Comparison of ENCODE assay signal across 8 cellular contexts in the genomic region with DNA sequence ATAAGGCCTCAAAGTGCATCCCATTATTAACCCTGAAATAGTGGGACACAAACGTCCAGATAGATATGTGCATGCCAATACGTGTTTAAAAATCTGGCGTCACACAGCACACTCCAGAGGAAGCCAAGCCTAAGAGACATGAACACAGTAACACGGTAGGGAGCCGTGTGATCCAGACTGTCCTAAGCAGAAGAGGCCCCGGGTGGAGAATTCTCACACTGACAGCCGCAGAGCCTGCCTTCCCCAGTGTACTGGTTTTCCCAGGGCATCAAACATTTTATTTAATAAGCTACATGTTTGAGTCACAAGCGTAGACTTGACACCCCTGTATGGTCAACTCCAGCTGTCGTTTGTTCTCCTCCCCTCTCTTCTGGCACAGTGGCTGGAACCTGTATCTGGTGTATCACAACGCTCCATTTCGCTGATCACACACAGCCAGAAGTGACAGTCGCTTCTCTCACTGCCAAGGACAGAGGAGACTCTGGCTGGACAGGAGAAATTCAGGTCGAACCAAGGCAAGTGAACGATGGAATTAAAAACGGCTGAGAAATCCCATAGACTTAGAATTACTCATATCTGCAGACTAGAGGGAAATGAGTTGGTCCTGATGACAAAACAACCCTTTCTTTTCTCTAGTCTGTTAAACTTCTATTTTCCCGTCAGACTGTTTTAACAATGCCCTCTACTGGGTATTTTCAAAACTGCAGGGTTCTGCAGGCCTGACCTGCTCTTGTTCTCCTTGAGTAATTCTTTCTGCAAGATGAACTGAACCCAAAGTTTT.
A peak's percentile ranks its signal among the peaks of the same experiment; 100 is the strongest.
DNase-seq lines count a peak whose midpoint lies in the region; ATAC-seq and TF ChIP-seq lines count a peak whose summit lies in the region.

No MANE protein-coding gene starts in this region.

- H3K27ac ChIP-seq in sigmoid colon, result no peak overlapping the region

- no peaks in the 10 kb centered on the region for H3K36me3 Mint-ChIP-seq in natural killer cell
- no peaks in the 10 kb centered on the region for H3K36me3 Mint-ChIP-seq in natural killer cell treated with Interleukin-12 subunit alpha and Interleukin-12 subunit beta and Interleukin-15 and Interleukin-18, amount 100 ng/mL, for 72 hours
- no peaks in the 10 kb centered on the region for H3K36me3 Mint-ChIP-seq in activated CD8-positive, alpha-beta T cell treated with anti-CD3 and anti-CD28 coated beads, Interleukin-2, amount 10 ng/mL, durations not matched to agents 7 days and 5 days (ENCODE audit: low read depth)

- peaks cover 0 to 4% (median 0%) of the 10 kb centered on the region in 4 donors for H3K9me3 ChIP-seq in sigmoid colon

- H3K27ac Mint-ChIP-seq in natural killer cell, result no peak overlapping the region
- no peak overlapping the region for H3K27ac Mint-ChIP-seq in natural killer cell treated with Interleukin-12 subunit alpha and Interleukin-12 subunit beta and Interleukin-15 and Interleukin-18, amount 100 ng/mL, for 72 hours
- no peak overlapping the region for H3K27ac Mint-ChIP-seq in activated CD8-positive, alpha-beta T cell treated with anti-CD3 and anti-CD28 coated beads, Interleukin-2, amount 10 ng/mL, durations not matched to agents 7 days and 5 days

- peaks cover 9 to 23% of the 10 kb centered on the region in 2 donors for H3K27me3 Mint-ChIP-seq in natural killer cell (ENCODE audit: low read depth in 2 of 2)
- H3K27me3 Mint-ChIP-seq in natural killer cell treated with Interleukin-12 subunit alpha and Interleukin-12 subunit beta and Interleukin-15 and Interleukin-18, amount 100 ng/mL, for 72 hours, result peaks cover 17 to 29% of the 10 kb centered on the region in 2 donors
- H3K27me3 Mint-ChIP-seq in activated CD8-positive, alpha-beta T cell treated with anti-CD3 and anti-CD28 coated beads, Interleukin-2, amount 10 ng/mL, durations not matched to agents 7 days and 5 days (ENCODE audit: low read depth), result peaks cover 42% of the 10 kb centered on the region

- DNase-seq in natural killer cell, result no peak
- DNase-seq in natural killer cell treated with Interleukin-12 subunit alpha and Interleukin-12 subunit beta and Interleukin-15 and Interleukin-18, amount 100 ng/mL, for 72 hours (ENCODE audit: low spot score), result no peak
- DNase-seq in activated CD8-positive, alpha-beta T cell treated with anti-CD3 and anti-CD28 coated beads, Interleukin-2, amount 10 ng/mL, durations not matched to agents 7 days and 5 days, result peak; percentile 35
- DNase-seq in left ventricle myocardium superior, result no peak
- DNase-seq in sigmoid colon, result no peak

- ATAC-seq in natural killer cell (peak in 1 of 3 donors; percentile 39), left ventricle myocardium superior (peak; percentile 86), HG03039 (IDR thresholded peaks at IDR 0.05; ENCODE audit: unreplicated experiment) (no peak), HG03520 (IDR thresholded peaks at IDR 0.05; ENCODE audit: unreplicated experiment) (no peak)
- ATAC-seq in natural killer cell treated with Interleukin-12 subunit alpha and Interleukin-12 subunit beta and Interleukin-15 and Interleukin-18, amount 100 ng/mL, for 72 hours, result no peak
- no peak for ATAC-seq in activated CD8-positive, alpha-beta T cell treated with anti-CD3 and anti-CD28 coated beads, Interleukin-2, amount 10 ng/mL, durations not matched to agents 7 days and 5 days

- POLR2A ChIA-PET in activated CD8-positive, alpha-beta T cell treated with anti-CD3 and anti-CD28 coated beads, Interleukin-2, amount 10 ng/mL, durations not matched to agents 7 days and 5 days (lab: Charles Lee), result no interaction called here

- H3K27me3 ChIP-seq in sigmoid colon, result no peaks in the 10 kb centered on the region

- no peaks in the 10 kb centered on the region for H3K4me1 ChIP-seq in sigmoid colon

- no peak for TF ChIP-seq EP300 in sigmoid colon (IDR thresholded peaks at IDR 0.05)

- TF ChIP-seq CTCF in natural killer cell (IDR thresholded peaks at IDR 0.05) (peak; percentile 51), LNCAP (IDR thresholded peaks at IDR 0.05) (peak; percentile 91), sigmoid colon (IDR thresholded peaks at IDR 0.05) (peak in 3 of 4 experiments; percentile 24 to 60 (median 50))

- no peaks in the 10 kb centered on the region for H3K4me1 Mint-ChIP-seq in natural killer cell
- H3K4me1 Mint-ChIP-seq in natural killer cell treated with Interleukin-12 subunit alpha and Interleukin-12 subunit beta and Interleukin-15 and Interleukin-18, amount 100 ng/mL, for 72 hours (ENCODE audit: low read depth in 2 of 2), result no peaks in the 10 kb centered on the region
- H3K4me1 Mint-ChIP-seq in activated CD8-positive, alpha-beta T cell treated with anti-CD3 and anti-CD28 coated beads, Interleukin-2, amount 10 ng/mL, durations not matched to agents 7 days and 5 days (ENCODE audit: low read depth), result no peaks in the 10 kb centered on the region

- no peak for TF ChIP-seq POLR2A in sigmoid colon (IDR thresholded peaks at IDR 0.05)

- no peak overlapping the region for H3K4me3 ChIP-seq in sigmoid colon

- CTCF ChIA-PET in activated CD8-positive, alpha-beta T cell treated with anti-CD3 and anti-CD28 coated beads, Interleukin-2, amount 10 ng/mL, durations not matched to agents 7 days and 5 days (lab: Charles Lee), result interaction anchor here (0.7 to 0.9 kb wide), 3 partner anchors 30 to 269 kb away, joined by 3 to 4 read pairs (median 3); no protein-coding TSS in a partner anchor

- no peaks in the 10 kb centered on the region for H3K36me3 ChIP-seq in sigmoid colon

- intact Hi-C loops in natural killer cell (cut with micrococcal nuclease), result loop anchor here (5.0 kb wide), 1 partner anchor 270 kb away; no protein-coding TSS in a partner anchor
- intact Hi-C loops in left ventricle myocardium superior (cut with micrococcal nuclease), result loop anchor here (5.0 kb wide), 1 partner anchor 360 kb away; a partner anchor contains a TSS
- intact Hi-C loops in sigmoid colon (cut with DNase I), result loop anchor here (5.0 kb wide), 2 partner anchors 130 to 360 kb away; a partner anchor contains a TSS

- H3K4me3 Mint-ChIP-seq in natural killer cell, result no peak overlapping the region
- H3K4me3 Mint-ChIP-seq in natural killer cell treated with Interleukin-12 subunit alpha and Interleukin-12 subunit beta and Interleukin-15 and Interleukin-18, amount 100 ng/mL, for 72 hours, result no peak overlapping the region
- no peak overlapping the region for H3K4me3 Mint-ChIP-seq in activated CD8-positive, alpha-beta T cell treated with anti-CD3 and anti-CD28 coated beads, Interleukin-2, amount 10 ng/mL, durations not matched to agents 7 days and 5 days

- 67 to 70% methylated on average over 16 of the region's 16 CpGs for WGBS in sigmoid colon, 2 donors

- no peaks in the 10 kb centered on the region for H3K9me3 Mint-ChIP-seq in natural killer cell
- H3K9me3 Mint-ChIP-seq in natural killer cell treated with Interleukin-12 subunit alpha and Interleukin-12 subunit beta and Interleukin-15 and Interleukin-18, amount 100 ng/mL, for 72 hours, result no peaks in the 10 kb centered on the region
- no peaks in the 10 kb centered on the region for H3K9me3 Mint-ChIP-seq in activated CD8-positive, alpha-beta T cell treated with anti-CD3 and anti-CD28 coated beads, Interleukin-2, amount 10 ng/mL, durations not matched to agents 7 days and 5 days (ENCODE audit: insufficient read depth)
